16 cellular contexts compared by ENCODE assay signal in the genomic region with DNA sequence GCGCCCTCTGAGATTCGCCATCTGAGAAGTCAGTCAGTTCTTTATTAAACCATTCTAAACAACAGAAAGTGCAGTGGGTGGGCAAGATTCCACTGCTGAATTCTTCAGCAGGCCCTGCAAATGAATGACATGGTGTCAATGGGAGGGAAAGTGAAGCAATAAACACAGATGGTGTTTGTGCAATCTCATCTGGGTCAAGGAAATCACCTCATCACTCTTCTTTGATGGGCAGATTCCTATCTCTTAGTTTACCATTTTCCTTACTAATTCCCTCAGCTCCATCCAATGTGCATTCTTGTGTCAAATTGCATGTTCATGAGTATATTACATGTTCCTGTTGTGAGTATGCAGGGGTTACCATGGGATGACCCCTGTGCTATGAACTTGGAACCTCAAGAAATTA.
DNase-seq lines count a peak whose midpoint lies in the region; FAIRE-seq and TF ChIP-seq lines count a peak whose summit lies in the region.
"Had no signal": no experiment of that assay in that cellular context is flagged by ENCODE, and none has a peak within 500 bp of the region (broad histone marks: within the 10 kb centered on the region; RNA-seq: fewer than 3 reads in every experiment).

No MANE protein-coding gene starts in this region.

- no peak for TF ChIP-seq CTCF in spleen (IDR thresholded peaks at IDR 0.05 in 8 of 11, conservative IDR thresholded peaks at IDR 0.05 in 3 of 11)
- no peak for TF ChIP-seq CTCF in nephron progenitor cell (IDR thresholded peaks at IDR 0.05)

- H3K9me3 ChIP-seq in adipocyte (ENCODE audit: control insufficient read depth, low read length) (no peaks in the 10 kb centered on the region), spleen (no peaks in the 10 kb centered on the region)

- H3K4me1 ChIP-seq in adipocyte (ENCODE audit: control insufficient read depth, insufficient read depth, low read length) = peaks cover 82% of the 10 kb centered on the region
- H3K4me1 ChIP-seq in spleen = peaks cover 0 to 61% (median 10%) of the 10 kb centered on the region in 6 donors

- DNase-seq in HTR-8/SVneo (ENCODE audit: insufficient read length, low spot score) (peak; percentile 31), adipocyte (ENCODE audit: low read depth) (peak; percentile 53), kidney glomerular epithelial cell (lab: John Stamatoyannopoulos, UW) (peak; percentile 80), spleen (no peak), nephron progenitor cell (no peak), hepatic stellate cell (ENCODE audit: low spot score) (no peak), NCI-H2227 treated with DMSO at 0.1 percent for 48 hours (lab: John Stamatoyannopoulos, UW) (no peak), COR-L47 (lab: John Stamatoyannopoulos, UW) (no peak)
- DNase-seq: activated CD4-positive, alpha-beta memory T cell treated with anti-CD3 and anti-CD28 coated beads, Interleukin-2, amount 10 ng/mL, durations not matched to agents 7 days and 5 days; DMS153; MM.1S; naive thymus-derived CD4-positive, alpha-beta T cell; NCI-H510A treated with DMSO at 0.1 percent for 48 hours; stimulated activated naive B cell treated with anti-CD40 and anti-IgM and Interleukin-4, amounts not matched to agents 10 μg/mL and 1 μg/mL and 100 μg/mL, for 72 hours; T-helper 1 cell had no signal

- no peaks in the 10 kb centered on the region for H3K27me3 ChIP-seq in adipocyte (replicated peaks; ENCODE audit: control insufficient read depth, insufficient read depth, low read length)
- no peaks in the 10 kb centered on the region for H3K27me3 ChIP-seq in spleen (replicated peaks in 1 of 7)

- H3K9ac ChIP-seq in adipocyte (ENCODE audit: low read length) = peak overlapping the region; percentile 28

- intact Hi-C loops in spleen (cut with DNase I; ENCODE audit: low total_unique reads) = no loop called here

- peak overlapping the region in 7 of 8 donors; percentile 75 to 90 (median 83) for H3K27ac ChIP-seq in spleen

- H3K36me3 ChIP-seq in adipocyte (ENCODE audit: control insufficient read depth, insufficient read depth, low read length, severe bottlenecking) (no peaks in the 10 kb centered on the region), spleen (no peaks in the 10 kb centered on the region)

- no peak for FAIRE-seq in HTR-8/SVneo (lab: Jason Lieb, UNC)

- WGBS in spleen, 5 donors = 73 to 88% (median 79%) methylated on average over 2 of the region's 2 CpGs

- H3K4me3 ChIP-seq in adipocyte (ENCODE audit: low read length) (peak overlapping the region; percentile 41), spleen (no peak overlapping the region)

- H3K4me1 Mint-ChIP-seq in nephron progenitor cell = peaks cover 40% of the 10 kb centered on the region
- H3K4me1 Mint-ChIP-seq: activated naive CD4-positive, alpha-beta T cell treated with anti-CD3 and anti-CD28 coated beads, Interleukin-2, amount 50 U/mL, for 24 hours had no signal

- H3K27me3 Mint-ChIP-seq in nephron progenitor cell (ENCODE audit: low read depth, poor library complexity) = peaks cover 4% of the 10 kb centered on the region
- H3K27me3 Mint-ChIP-seq: activated naive CD4-positive, alpha-beta T cell treated with anti-CD3 and anti-CD28 coated beads, Interleukin-2, amount 50 U/mL, for 24 hours had no signal

- no peak overlapping the region for H3K27ac Mint-ChIP-seq in nephron progenitor cell
- H3K27ac Mint-ChIP-seq: activated CD4-positive, alpha-beta memory T cell treated with anti-CD3 and anti-CD28 coated beads, Interleukin-2, amount 10 ng/mL, durations not matched to agents 7 days and 5 days; activated naive CD4-positive, alpha-beta T cell treated with anti-CD3 and anti-CD28 coated beads, Interleukin-2, amount 50 U/mL, for 24 hours; naive thymus-derived CD4-positive, alpha-beta T cell; stimulated activated naive B cell treated with anti-CD40 and anti-IgM and Interleukin-4, amounts not matched to agents 10 μg/mL and 1 μg/mL and 100 μg/mL, for 72 hours had no signal

- no peak for TF ChIP-seq POLR2A in spleen (IDR thresholded peaks at IDR 0.05)

- no peaks in the 10 kb centered on the region for H3K9me3 Mint-ChIP-seq in nephron progenitor cell
- H3K9me3 Mint-ChIP-seq: activated CD4-positive, alpha-beta memory T cell treated with anti-CD3 and anti-CD28 coated beads, Interleukin-2, amount 10 ng/mL, durations not matched to agents 7 days and 5 days; activated naive CD4-positive, alpha-beta T cell treated with anti-CD3 and anti-CD28 coated beads, Interleukin-2, amount 50 U/mL, for 24 hours; naive thymus-derived CD4-positive, alpha-beta T cell; stimulated activated naive B cell treated with anti-CD40 and anti-IgM and Interleukin-4, amounts not matched to agents 10 μg/mL and 1 μg/mL and 100 μg/mL, for 72 hours had no signal

- H3K36me3 Mint-ChIP-seq in nephron progenitor cell (ENCODE audit: low read depth) = no peaks in the 10 kb centered on the region
- H3K36me3 Mint-ChIP-seq: activated naive CD4-positive, alpha-beta T cell treated with anti-CD3 and anti-CD28 coated beads, Interleukin-2, amount 50 U/mL, for 24 hours; stimulated activated naive B cell treated with anti-CD40 and anti-IgM and Interleukin-4, amounts not matched to agents 10 μg/mL and 1 μg/mL and 100 μg/mL, for 72 hours had no signal

- H3K4me3 Mint-ChIP-seq in nephron progenitor cell = no peak overlapping the region
- H3K4me3 Mint-ChIP-seq: activated CD4-positive, alpha-beta memory T cell treated with anti-CD3 and anti-CD28 coated beads, Interleukin-2, amount 10 ng/mL, durations not matched to agents 7 days and 5 days; activated naive CD4-positive, alpha-beta T cell treated with anti-CD3 and anti-CD28 coated beads, Interleukin-2, amount 50 U/mL, for 24 hours; naive thymus-derived CD4-positive, alpha-beta T cell; stimulated activated naive B cell treated with anti-CD40 and anti-IgM and Interleukin-4, amounts not matched to agents 10 μg/mL and 1 μg/mL and 100 μg/mL, for 72 hours had no signal

Comparison
In these comparisons a context has a peak if more than half of its experiments do, and no peak if none do; other contexts are left out.
1. DNase-seq: peak in HTR-8/SVneo (single experiment), adipocyte (single experiment) and kidney glomerular epithelial cell (single experiment); none in spleen (single experiment), nephron progenitor cell (single experiment), hepatic stellate cell (single experiment), NCI-H2227 treated with DMSO at 0.1 percent for 48 hours (single experiment) and COR-L47 (single experiment).